Comparison of ENCODE assay signal across 2 cellular contexts in genomic region chr21:45514311-45515021, GRCh38.
TF ChIP-seq lines count a peak whose summit lies in the region.

No MANE protein-coding gene starts in this region.

TF ChIP-seq in K562, 482 proteins besides CTCF, POLR2A, EP300 and RAD21:
- no peak for TF ChIP-seq ZNF384 (IDR thresholded peaks at IDR 0.05; ENCODE audit: low read depth, low read length)
- TF ChIP-seq POLR2G (IDR thresholded peaks at IDR 0.05; ENCODE audit: low read depth, low read length): peak; percentile 67

TF ChIP-seq in SK-N-SH, 30 proteins besides CTCF, POLR2A, EP300 and RAD21:
- no peak for TF ChIP-seq TEAD4 (IDR thresholded peaks at IDR 0.05; ENCODE audit: borderline replicate concordance, insufficient read depth)
- no peak for TF ChIP-seq TAF1 (IDR thresholded peaks at IDR 0.05; ENCODE audit: borderline replicate concordance, low read depth, low read length)
- no peak for TF ChIP-seq YY1 (IDR thresholded peaks at IDR 0.05; ENCODE audit: low read depth)
- TF ChIP-seq JUND (IDR thresholded peaks at IDR 0.05): no peak
- no peak for TF ChIP-seq EZH2phosphoT487 (IDR thresholded peaks at IDR 0.05; ENCODE audit: borderline replicate concordance, low read depth)
- no peak for TF ChIP-seq SIN3A (IDR thresholded peaks at IDR 0.05; ENCODE audit: borderline replicate concordance, low read depth, low read length)
- TF ChIP-seq FOXJ3 (CRISPR knock-in tag; IDR thresholded peaks at IDR 0.05): no peak
- TF ChIP-seq GABPA (IDR thresholded peaks at IDR 0.05; ENCODE audit: low read depth): no peak
- no peak for TF ChIP-seq GATA2 (CRISPR knock-in tag; IDR thresholded peaks at IDR 0.05)
- no peak for TF ChIP-seq USF2 (IDR thresholded peaks at IDR 0.05; ENCODE audit: borderline replicate concordance, low read depth, low read length)
- TF ChIP-seq PBX3 (IDR thresholded peaks at IDR 0.05): no peak
- TF ChIP-seq RXRA (IDR thresholded peaks at IDR 0.05; ENCODE audit: borderline replicate concordance, low read depth): no peak
- no peak for TF ChIP-seq SMC3 (IDR thresholded peaks at IDR 0.05; ENCODE audit: low read depth, low read length)
- no peak for TF ChIP-seq RCOR1 (IDR thresholded peaks at IDR 0.05; ENCODE audit: low read length)
- no peak for TF ChIP-seq MAX (IDR thresholded peaks at IDR 0.05; ENCODE audit: low read depth)
- TF ChIP-seq FOSL2 (IDR thresholded peaks at IDR 0.05; ENCODE audit: borderline replicate concordance, low read depth): no peak
- TF ChIP-seq POLR2AphosphoS5 (IDR thresholded peaks at IDR 0.05; ENCODE audit: low read depth, low read length): no peak
